ENCODE assay signal across 8 cellular contexts in genomic region chr9:121744002-121744686, GRCh38.
A peak's percentile ranks its signal among the peaks of the same experiment; 100 is the strongest.
DNase-seq lines count a peak whose midpoint lies in the region; ATAC-seq and TF ChIP-seq lines count a peak whose summit lies in the region.

No MANE protein-coding gene starts in this region.

- peak overlapping the region in 1 of 2 experiments; percentile 72 for H3K14ac ChIP-seq in mesenchymal stem cell (ENCODE audit: low read length in 2 of 2)

- no peaks in the 10 kb centered on the region for H3K9me3 Mint-ChIP-seq in CD4-positive, alpha-beta T cell

- no peak for TF ChIP-seq CTCF in CD4-positive, alpha-beta T cell (IDR thresholded peaks at IDR 0.05)
- peak in 5 of 6 experiments; percentile 54 to 72 (median 64) for TF ChIP-seq CTCF in thyroid gland (IDR thresholded peaks at IDR 0.05)

- no peak overlapping the region for H3K23ac ChIP-seq in mesenchymal stem cell (ENCODE audit: low read length in 2 of 2)

- H2BK12ac ChIP-seq in mesenchymal stem cell (ENCODE audit: low read length in 2 of 2), result peak overlapping the region in 1 of 2 experiments; percentile 79

- no peak for TF ChIP-seq POLR2A in thyroid gland (IDR thresholded peaks at IDR 0.05)

- H3K36me3 Mint-ChIP-seq in CD4-positive, alpha-beta T cell (ENCODE audit: low read depth), result no peaks in the 10 kb centered on the region

- ATAC-seq in CD4-positive, alpha-beta T cell (ENCODE audit: poor library complexity), result peak; percentile 70
- ATAC-seq in GM19351 (IDR thresholded peaks at IDR 0.05; ENCODE audit: unreplicated experiment) (peak; percentile 51), HG02610 (IDR thresholded peaks at IDR 0.05; ENCODE audit: unreplicated experiment) (no peak), HG03196 (IDR thresholded peaks at IDR 0.05; ENCODE audit: unreplicated experiment) (no peak)

- peak overlapping the region in 1 of 2 experiments; percentile 56 for H3K4ac ChIP-seq in mesenchymal stem cell (ENCODE audit: low read depth in 1 of 2, low read length in 2 of 2)

- 41% methylated on average over 10 of the region's 11 CpGs for WGBS in mesenchymal stem cell
- 16 to 20% methylated on average over 9 to 11 of the region's 11 CpGs for WGBS in thyroid gland, 2 donors

- POLR2A ChIA-PET in CD4-positive, alpha-beta T cell (lab: Charles Lee), result no interaction called here

- H4K8ac ChIP-seq in mesenchymal stem cell (ENCODE audit: low read length), result peak overlapping the region; percentile 12

- peaks cover 15% of the 10 kb centered on the region for H3K4me1 Mint-ChIP-seq in CD4-positive, alpha-beta T cell (ENCODE audit: low read depth)

- H2BK120ac ChIP-seq in mesenchymal stem cell (ENCODE audit: low read depth, low read length), result no peak overlapping the region

- in situ Hi-C loops in SK-MEL-5 (cut with HindIII; ENCODE audit: low pct_unique_long_range_greater_than_20kb, low sequenced_read_pairs), result no loop called here

- H4K91ac ChIP-seq in mesenchymal stem cell (ENCODE audit: low read length), result no peak overlapping the region

- peak overlapping the region; percentile 82 for H3K9ac ChIP-seq in mesenchymal stem cell (ENCODE audit: low read length)

- H3K27ac ChIP-seq in CD4-positive, alpha-beta T cell (ENCODE audit: low read depth, low read length), result no peak overlapping the region
- H3K27ac ChIP-seq in mesenchymal stem cell (ENCODE audit: low read length, poor library complexity, severe bottlenecking), result peak overlapping the region; percentile 53
- H3K27ac ChIP-seq in thyroid gland, result peak overlapping the region; percentile 91 to 96 (median 93)

- H3K4me2 ChIP-seq in mesenchymal stem cell (ENCODE audit: low read length, poor library complexity, severe bottlenecking), result peak overlapping the region; percentile 83

- H2BK15ac ChIP-seq in mesenchymal stem cell (ENCODE audit: low read depth, poor library complexity, severe bottlenecking), result no peak overlapping the region

- H3K4me1 ChIP-seq in mesenchymal stem cell (ENCODE audit: control insufficient read depth, insufficient read depth, low read depth, low read length), result peaks cover 49% of the 10 kb centered on the region
- peaks cover 54 to 89% of the 10 kb centered on the region in 2 donors for H3K4me1 ChIP-seq in thyroid gland

- peak overlapping the region; percentile 61 to 78 for H3K4me3 ChIP-seq in mesenchymal stem cell (ENCODE audit: insufficient read depth in 1 of 2, low read depth in 1 of 2, low read length in 2 of 2)
- H3K4me3 ChIP-seq in thyroid gland (replicated peaks in 1 of 3), result peak overlapping the region in 2 of 3 donors; percentile 35 to 41

- peak overlapping the region in 1 of 2 experiments; percentile 90 for H3K18ac ChIP-seq in mesenchymal stem cell (ENCODE audit: low read depth in 1 of 2, low read length in 2 of 2)

- H2AFZ ChIP-seq in mesenchymal stem cell (ENCODE audit: low read depth, low read length), result no peak overlapping the region

- H3K79me1 ChIP-seq in mesenchymal stem cell (replicated peaks; ENCODE audit: low read length, poor library complexity, severe bottlenecking), result peaks cover 39% of the 10 kb centered on the region

- H3K4me3 Mint-ChIP-seq in CD4-positive, alpha-beta T cell, result no peak overlapping the region

- no peaks in the 10 kb centered on the region for H3K9me3 ChIP-seq in CD4-positive, alpha-beta T cell (ENCODE audit: control insufficient read depth, low read length)
- no peaks in the 10 kb centered on the region for H3K9me3 ChIP-seq in mesenchymal stem cell (ENCODE audit: control insufficient read depth, low read length)
- H3K9me3 ChIP-seq in thyroid gland, result no peaks in the 10 kb centered on the region

- H3K27me3 ChIP-seq in CD4-positive, alpha-beta T cell (ENCODE audit: control insufficient read depth, insufficient read depth, low read length), result no peaks in the 10 kb centered on the region
- H3K27me3 ChIP-seq in mesenchymal stem cell (ENCODE audit: control insufficient read depth in 1 of 2, insufficient read depth in 1 of 2, low read length in 2 of 2) (no peaks in the 10 kb centered on the region), thyroid gland (no peaks in the 10 kb centered on the region)

- H2BK5ac ChIP-seq in mesenchymal stem cell (ENCODE audit: low read depth, low read length, poor library complexity, severe bottlenecking), result no peak overlapping the region

- CTCF ChIA-PET in CD4-positive, alpha-beta T cell (lab: Charles Lee), result no interaction called here

- peak overlapping the region; percentile 58 for H2AK5ac ChIP-seq in mesenchymal stem cell (ENCODE audit: low read length, severe bottlenecking)

- peak in 2 of 10 experiments; percentile 4 to 16 for DNase-seq in CD4-positive, alpha-beta T cell
- DNase-seq in SK-MEL-5 (ENCODE audit: low read depth, low spot score) (peak; percentile 45), ecto neural progenitor cell (ENCODE audit: low spot score) (peak; percentile 60), mesenchymal stem cell (peak; percentile 60), thyroid gland (peak; percentile 82 to 89)

- intact Hi-C loops in CD4-positive, alpha-beta T cell (cut with DNase I, micrococcal nuclease), result loop anchor here (1.0 kb wide), 1 partner anchor 248 kb away; no protein-coding TSS in a partner anchor
- intact Hi-C loops in thyroid gland (cut with DNase I), result no loop called here

- H3K36me3 ChIP-seq in mesenchymal stem cell (ENCODE audit: control insufficient read depth in 1 of 2, insufficient read depth in 2 of 2, low read depth in 1 of 2, low read length in 2 of 2), result peaks cover 0 to 10% of the 10 kb centered on the region in 2 experiments
- H3K36me3 ChIP-seq in thyroid gland, result no peaks in the 10 kb centered on the region

- H3K27ac Mint-ChIP-seq in CD4-positive, alpha-beta T cell, result no peak overlapping the region

- no peaks in the 10 kb centered on the region for H3K27me3 Mint-ChIP-seq in CD4-positive, alpha-beta T cell

Comparison
In these comparisons a context has a peak if more than half of its experiments do, and no peak if none do; other contexts are left out.
1. ATAC-seq: peak in CD4-positive, alpha-beta T cell (single experiment) and GM19351 (single experiment); none in HG02610 (single experiment) and HG03196 (single experiment).